ENCODE assay signal across 9 cellular contexts in the genomic region with DNA sequence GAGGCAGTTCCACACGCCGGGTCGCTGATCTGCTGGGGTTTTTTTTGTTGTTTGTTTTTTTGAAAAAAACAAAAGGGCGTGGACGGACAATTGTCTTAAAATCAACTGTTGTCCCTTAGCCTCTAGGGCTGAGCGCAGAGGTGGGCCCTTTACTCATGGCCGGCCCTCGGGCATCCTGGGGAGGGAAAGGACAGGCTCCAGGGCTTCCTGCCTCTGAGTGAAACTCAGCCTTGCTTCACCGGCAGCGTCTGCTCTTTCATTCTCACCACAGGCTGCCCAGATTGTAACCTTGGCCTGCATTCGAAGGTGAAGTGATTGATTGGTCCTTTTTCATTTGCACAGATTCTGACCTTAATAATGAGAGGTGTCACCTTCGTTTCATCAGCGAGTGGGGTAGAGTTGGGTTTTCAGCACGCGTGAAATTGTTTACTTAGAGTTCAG. TPM values are rescaled to one million over a fixed set of nuclear protein-coding genes. Genes with fewer than 3 reads are reported as not detected.
DNase-seq lines count a peak whose midpoint lies in the region; ATAC-seq and TF ChIP-seq lines count a peak whose summit lies in the region.
"Had no signal": no experiment of that assay in that cellular context is flagged by ENCODE, and none has a peak within 500 bp of the region (broad histone marks: within the 10 kb centered on the region; RNA-seq: fewer than 3 reads in every experiment).

No MANE protein-coding gene starts in this region.

- H3K9me2 ChIP-seq in PC-3 (replicated peaks; ENCODE audit: low read length) = no peaks in the 10 kb centered on the region

- peak overlapping the region; percentile 91 for H3K4me2 ChIP-seq in PC-3 (ENCODE audit: low read length)

- intact Hi-C loops in Caco-2 (cut with micrococcal nuclease; ENCODE audit: unreplicated experiment) = loop anchor here (2.0 kb wide), 1 partner anchor 48 kb away; no protein-coding TSS in a partner anchor
- intact Hi-C loops in PC-3 (cut with micrococcal nuclease) = loop anchor here (1.0 to 10.0 kb wide), 5 partner anchors 22 to 483 kb away; a partner anchor contains a TSS
- intact Hi-C loops in right cardiac atrium (cut with DNase I) = no loop called here

- H3K9me3 ChIP-seq in Caco-2 (no peaks in the 10 kb centered on the region), PC-3 (ENCODE audit: low read length) (no peaks in the 10 kb centered on the region), right cardiac atrium (ENCODE audit: control insufficient read depth, low read length) (no peaks in the 10 kb centered on the region)

- H3K4me3 Mint-ChIP-seq in Caco-2 (ENCODE audit: unreplicated experiment) = peak overlapping the region; percentile 91
- H3K4me3 Mint-ChIP-seq in activated naive CD8-positive, alpha-beta T cell treated with anti-CD3 and anti-CD28 coated beads, Interleukin-2, amount 10 ng/mL, durations not matched to agents 7 days and 5 days = peak overlapping the region; percentile 85

- peak; percentile 42 to 49 for DNase-seq in Caco-2
- peak; percentile 68 for DNase-seq in GM19238 (ENCODE audit: insufficient read length, low spot score)
- DNase-seq in PC-3 = peak; percentile 56
- no peak for DNase-seq in activated naive CD8-positive, alpha-beta T cell treated with anti-CD3 and anti-CD28 coated beads, Interleukin-2, amount 10 ng/mL, durations not matched to agents 7 days and 5 days
- peak in 2 of 3 donors; percentile 40 to 75 for DNase-seq in right cardiac atrium
- peak; percentile 28 for DNase-seq in renal cortical epithelial cell (ENCODE audit: low read depth)
- DNase-seq in effector CD8-positive, alpha-beta T cell (lab: John Stamatoyannopoulos, UW) = no peak

- peak overlapping the region; percentile 94 for H2AFZ ChIP-seq in PC-3 (ENCODE audit: low read length)

- no peaks in the 10 kb centered on the region for H3F3A ChIP-seq in PC-3 (ENCODE audit: low read length, unreplicated experiment)

- H3K9me3 Mint-ChIP-seq in Caco-2 (ENCODE audit: unreplicated experiment) = no peaks in the 10 kb centered on the region
- H3K9me3 Mint-ChIP-seq in activated naive CD8-positive, alpha-beta T cell treated with anti-CD3 and anti-CD28 coated beads, Interleukin-2, amount 10 ng/mL, durations not matched to agents 7 days and 5 days = no peaks in the 10 kb centered on the region

- H3K27ac ChIP-seq in PC-3 (ENCODE audit: low read length) (peak overlapping the region; percentile 60), right cardiac atrium (ENCODE audit: low read length) (peak overlapping the region; percentile 98)

- H3K9ac ChIP-seq in PC-3 (ENCODE audit: low read length) = peak overlapping the region; percentile 94

- TF ChIP-seq CTCF in Caco-2 (IDR thresholded peaks at IDR 0.05; ENCODE audit: insufficient read depth in 1 of 2, low read depth in 1 of 2, low read length in 1 of 2, severe bottlenecking in 1 of 2, unreplicated experiment in 1 of 2) (no peak), PC-3 (conservative IDR thresholded peaks at IDR 0.05; ENCODE audit: low read depth, low read length) (no peak)

- H3K4me1 ChIP-seq in Caco-2 (peaks cover 31% of the 10 kb centered on the region), PC-3 (ENCODE audit: insufficient read depth, low read length) (peaks cover 18% of the 10 kb centered on the region), right cardiac atrium (ENCODE audit: control insufficient read depth, insufficient read depth, low read length) (peaks cover 2% of the 10 kb centered on the region)

- H3K36me3 Mint-ChIP-seq in Caco-2 (ENCODE audit: insufficient read depth, unreplicated experiment) = peaks cover 12% of the 10 kb centered on the region
- peaks cover 7% of the 10 kb centered on the region for H3K36me3 Mint-ChIP-seq in activated naive CD8-positive, alpha-beta T cell treated with anti-CD3 and anti-CD28 coated beads, Interleukin-2, amount 10 ng/mL, durations not matched to agents 7 days and 5 days

- H3K27me3 Mint-ChIP-seq in Caco-2 (ENCODE audit: insufficient read depth, unreplicated experiment) = no peaks in the 10 kb centered on the region
- no peaks in the 10 kb centered on the region for H3K27me3 Mint-ChIP-seq in activated naive CD8-positive, alpha-beta T cell treated with anti-CD3 and anti-CD28 coated beads, Interleukin-2, amount 10 ng/mL, durations not matched to agents 7 days and 5 days

- H3K4me1 Mint-ChIP-seq in Caco-2 (ENCODE audit: low read depth, unreplicated experiment) = peaks cover 26% of the 10 kb centered on the region
- H3K4me1 Mint-ChIP-seq in activated naive CD8-positive, alpha-beta T cell treated with anti-CD3 and anti-CD28 coated beads, Interleukin-2, amount 10 ng/mL, durations not matched to agents 7 days and 5 days = peaks cover 21% of the 10 kb centered on the region

- H3K4me3 ChIP-seq in Caco-2 (ENCODE audit: low read depth, low read length) = peak overlapping the region; percentile 100
- peak overlapping the region; percentile 96 for H3K4me3 ChIP-seq in PC-3 (ENCODE audit: low read length)
- H3K4me3 ChIP-seq in right cardiac atrium (ENCODE audit: low read length) = peak overlapping the region; percentile 87

- no peaks in the 10 kb centered on the region for H4K20me1 ChIP-seq in PC-3 (ENCODE audit: low read length)

- BruUV-seq in Caco-2 (replicated peaks; lab: Mats Ljungman, UMichigan) (TSS peak; percentile 54), PC-3 (replicated peaks; lab: Mats Ljungman, UMichigan) (no TSS peak)

- H3K36me3 ChIP-seq in Caco-2 (ENCODE audit: control insufficient read depth, insufficient read depth, low read length) (no peaks in the 10 kb centered on the region), PC-3 (ENCODE audit: low read depth, low read length) (no peaks in the 10 kb centered on the region)

- under 1% methylated on average over 15 of the region's 15 CpGs for WGBS in right cardiac atrium

- H3K27me3 ChIP-seq in Caco-2 (replicated peaks; ENCODE audit: control insufficient read depth, insufficient read depth, low read length) (no peaks in the 10 kb centered on the region), PC-3 (ENCODE audit: low read length) (no peaks in the 10 kb centered on the region), right cardiac atrium (ENCODE audit: control insufficient read depth, insufficient read depth) (no peaks in the 10 kb centered on the region)

- H3K27ac Mint-ChIP-seq in Caco-2 (ENCODE audit: unreplicated experiment) = peak overlapping the region; percentile 97
- H3K27ac Mint-ChIP-seq in activated naive CD8-positive, alpha-beta T cell treated with anti-CD3 and anti-CD28 coated beads, Interleukin-2, amount 10 ng/mL, durations not matched to agents 7 days and 5 days = peak overlapping the region; percentile 95

- POLR2A ChIA-PET in Caco-2 (lab: Charles Lee) = no interaction called here
- POLR2A ChIA-PET in PC-3 (lab: Charles Lee; ENCODE audit: unreplicated experiment) = no interaction called here
- POLR2A ChIA-PET in activated naive CD8-positive, alpha-beta T cell treated with anti-CD3 and anti-CD28 coated beads, Interleukin-2, amount 10 ng/mL, durations not matched to agents 7 days and 5 days (lab: Charles Lee) = no interaction called here

- CTCF ChIA-PET in Caco-2 (lab: Charles Lee) = interaction anchor here (1.0 kb wide), 1 partner anchor 481 kb away, joined by 3 read pairs; no protein-coding TSS in a partner anchor
- CTCF ChIA-PET in PC-3 (lab: Charles Lee) = no interaction called here

- ATAC-seq in HG03280 (IDR thresholded peaks at IDR 0.05; ENCODE audit: unreplicated experiment) (peak; percentile 31), PC-3 (peak; percentile 23), right cardiac atrium (peak in 1 of 2 donors; percentile 39)
- ATAC-seq in activated naive CD8-positive, alpha-beta T cell treated with anti-CD3 and anti-CD28 coated beads, Interleukin-2, amount 10 ng/mL, durations not matched to agents 7 days and 5 days (ENCODE audit: low read depth) = peak; percentile 30

- peaks cover 53% of the 10 kb centered on the region for H3K79me2 ChIP-seq in PC-3 (ENCODE audit: low read length)

RNA-seq across cellular contexts. Expression of a gene that starts 0.8 kb away (rescaled TPM):
- total RNA-seq in Caco-2 (2022) (16.3 and 18.8 TPM in 2 replicates), PC-3 (2014; rRNA removed) (7.1 and 9.0 TPM in 2 replicates), right cardiac atrium (10 to 100 TPM; 10.7 to 14.5 (median 13.5) TPM), renal cortical epithelial cell (11.0 and 13.9 TPM in 2 replicates)
- total RNA-seq in activated naive CD8-positive, alpha-beta T cell treated with anti-CD3 and anti-CD28 coated beads, Interleukin-2, amount 10 ng/mL, durations not matched to agents 7 days and 5 days = 1 to 10 TPM; 7.0 to 8.3 TPM
- 8.1 TPM for polyA plus RNA-seq in right cardiac atrium

RNA-seq across cellular contexts. Expression of a gene that starts 17.1 kb away (rescaled TPM):
- total RNA-seq in Caco-2 (2022) (0.29 and 0.58 TPM in 2 replicates), PC-3 (2014; rRNA removed) (not detected in 2 replicates), right cardiac atrium (under 1 TPM in 2 of 4 donors, not detected in 2; 0.09 TPM), renal cortical epithelial cell (not detected in 2 replicates)
- not detected for total RNA-seq in activated naive CD8-positive, alpha-beta T cell treated with anti-CD3 and anti-CD28 coated beads, Interleukin-2, amount 10 ng/mL, durations not matched to agents 7 days and 5 days
- 0.05 TPM for polyA plus RNA-seq in right cardiac atrium
- total RNA-seq: pulmonary artery endothelial cell had no signal

RNA-seq across cellular contexts. Expression of a gene that starts 50.3 kb away (rescaled TPM):
- not detected in 2 replicates for total RNA-seq in Caco-2 (2022)
- 0.91 and 1.8 TPM in 2 replicates for total RNA-seq in PC-3 (2014; rRNA removed)
- total RNA-seq in activated naive CD8-positive, alpha-beta T cell treated with anti-CD3 and anti-CD28 coated beads, Interleukin-2, amount 10 ng/mL, durations not matched to agents 7 days and 5 days = not detected
- total RNA-seq in right cardiac atrium = 1 to 10 TPM in 2 of 4 donors, under 1 TPM in 2; 0.61 to 1.3 (median 0.97) TPM
- 1.4 TPM for polyA plus RNA-seq in right cardiac atrium
- under 0.01 and 0.05 TPM in 2 replicates for total RNA-seq in renal cortical epithelial cell
- total RNA-seq: pulmonary artery endothelial cell had no signal

Comparison
In these comparisons a context has a peak if more than half of its experiments do, and no peak if none do; other contexts are left out.
1. DNase-seq: peak in Caco-2 (2 of 2), GM19238 (single experiment), PC-3 (single experiment), right cardiac atrium (2 of 3) and renal cortical epithelial cell (single experiment); none in activated naive CD8-positive, alpha-beta T cell treated with anti-CD3 and anti-CD28 coated beads, Interleukin-2, amount 10 ng/mL, durations not matched to agents 7 days and 5 days (single experiment) and effector CD8-positive, alpha-beta T cell (single experiment).
2. intact Hi-C loops: an anchor here in Caco-2 (2.0 kb wide) and PC-3 (1.0 to 10.0 kb wide); none called in right cardiac atrium.
3. Peak in every context shown above with its lines, with median percentiles within 50 percentile points of each other: H3K4me3 ChIP-seq.